1 cellular context compared by ENCODE assay signal in the genomic region with DNA sequence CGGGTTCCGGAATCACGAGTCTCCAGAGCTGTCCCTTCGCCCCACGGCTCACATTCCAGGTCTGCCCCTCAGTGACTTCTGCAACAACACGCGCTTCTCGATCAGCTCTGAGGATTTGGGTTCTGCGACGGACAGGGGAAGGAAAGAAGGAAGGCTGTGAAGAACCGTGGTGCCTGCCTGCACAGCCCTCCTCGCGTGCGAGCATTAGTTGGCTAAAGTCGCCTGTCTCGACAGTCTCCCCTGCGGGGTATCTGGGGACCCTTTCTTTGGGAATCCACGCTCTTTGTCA.
TF ChIP-seq lines count a peak whose summit lies in the region.

No MANE protein-coding gene starts in this region.

TF ChIP-seq in IMR-90, 13 proteins besides CTCF, POLR2A, EP300 and RAD21:
- no peak for TF ChIP-seq MAFK (IDR thresholded peaks at IDR 0.05; ENCODE audit: low read depth, low read length)
- TF ChIP-seq, protein P1, sequence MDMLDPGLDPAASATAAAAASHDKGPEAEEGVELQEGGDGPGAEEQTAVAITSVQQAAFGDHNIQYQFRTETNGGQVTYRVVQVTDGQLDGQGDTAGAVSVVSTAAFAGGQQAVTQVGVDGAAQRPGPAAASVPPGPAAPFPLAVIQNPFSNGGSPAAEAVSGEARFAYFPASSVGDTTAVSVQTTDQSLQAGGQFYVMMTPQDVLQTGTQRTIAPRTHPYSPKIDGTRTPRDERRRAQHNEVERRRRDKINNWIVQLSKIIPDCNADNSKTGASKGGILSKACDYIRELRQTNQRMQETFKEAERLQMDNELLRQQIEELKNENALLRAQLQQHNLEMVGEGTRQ (IDR thresholded peaks at IDR 0.05; ENCODE audit: low read depth, low read length): peak; percentile 4; the same call in 1 of the 2 replicates
